ENCODE assay signal across 8 cellular contexts in genomic region chr10:87342704-87343258, GRCh38. TPM values are rescaled to one million over a fixed set of nuclear protein-coding genes. Genes with fewer than 3 reads are reported as not detected.
A peak's percentile ranks its signal among the peaks of the same experiment; 100 is the strongest.
DNase-seq lines count a peak whose midpoint lies in the region; ATAC-seq and TF ChIP-seq lines count a peak whose summit lies in the region.
"Not testable (repeated sequence)": the region's sequence is repeated elsewhere in the genome, so short reads cannot be mapped to it uniquely, and the experiment has no call there.

No MANE protein-coding gene starts in this region.

- peaks cover 14% of the 10 kb centered on the region for H3K79me2 ChIP-seq in PC-3 (ENCODE audit: low read length)

- not testable (repeated sequence) for H3K4me2 ChIP-seq in PC-3 (ENCODE audit: low read length)

- H3F3A ChIP-seq in PC-3 (ENCODE audit: low read length, unreplicated experiment), result not testable (repeated sequence)

- peak; percentile 77 for ATAC-seq in GM21526 (IDR thresholded peaks at IDR 0.05; ENCODE audit: low FRiP score, unreplicated experiment)
- peak; percentile 59 for ATAC-seq in PC-3

- TF ChIP-seq CTCF in PC-3 (conservative IDR thresholded peaks at IDR 0.05; ENCODE audit: low read depth, low read length), result not testable (repeated sequence)
- peak; percentile 32 for TF ChIP-seq CTCF in epithelial cell of proximal tubule (conservative IDR thresholded peaks at IDR 0.05; ENCODE audit: low read depth, low read length)

- H4K20me1 ChIP-seq in PC-3 (ENCODE audit: low read length), result not testable (repeated sequence)

- H3K27me3 ChIP-seq in HUES48 (ENCODE audit: control insufficient read depth, insufficient read depth, low read length); PC-3 (ENCODE audit: low read length); mucosa of rectum (ENCODE audit: control insufficient read depth in 2 of 2, insufficient read depth in 2 of 2, low read length in 2 of 2): not testable (repeated sequence)

- H3K4me3 ChIP-seq in HUES48 (ENCODE audit: low read depth, low read length), result peak overlapping the region; percentile 69
- peak overlapping the region; percentile 44; the same call in 1 of the 2 replicates for H3K4me3 ChIP-seq in PC-3 (ENCODE audit: low read length)
- peak overlapping the region; percentile 62 for H3K4me3 ChIP-seq in epithelial cell of proximal tubule (ENCODE audit: low read depth, low read length)
- peak overlapping the region; percentile 62 to 66 for H3K4me3 ChIP-seq in mucosa of rectum (ENCODE audit: low read length in 2 of 2)

- peak; percentile 3 for DNase-seq in DMS 273 treated with DMSO at 0.1 percent for 48 hours (lab: John Stamatoyannopoulos, UW)
- DNase-seq in PC-3, result peak; percentile 51
- DNase-seq in activated T-cell treated with anti-CD3 and anti-CD28 coated beads for 4 hours, result peak; percentile 75
- DNase-seq in epithelial cell of proximal tubule (ENCODE audit: low read depth), result not testable (repeated sequence)
- DNase-seq in stimulated activated CD8-positive, alpha-beta memory T cell treated with anti-CD3 and anti-CD28 coated beads, Interleukin-2, amount 100 ng/mL, for 1 hour (ENCODE audit: low read depth in 2 of 2), result peak; percentile 62 to 73

- POLR2A ChIA-PET in PC-3 (lab: Charles Lee; ENCODE audit: unreplicated experiment), result not testable (repeated sequence)

- H3K9me3 ChIP-seq in HUES48 (ENCODE audit: control insufficient read depth, insufficient read depth, low read length); PC-3 (ENCODE audit: low read length); mucosa of rectum (ENCODE audit: control insufficient read depth in 2 of 2, low read length in 2 of 2): not testable (repeated sequence)

- H2AFZ ChIP-seq in PC-3 (ENCODE audit: low read length), result not testable (repeated sequence)

- H3K9ac ChIP-seq in HUES48 (ENCODE audit: low read depth, low read length) (peak overlapping the region; percentile 68; the same call in 1 of the 2 replicates), PC-3 (ENCODE audit: low read length) (peak overlapping the region; percentile 40; the same call in 1 of the 2 replicates), mucosa of rectum (ENCODE audit: low read depth in 1 of 2, low read length in 2 of 2) (peak overlapping the region in 1 of 2 donors; percentile 59)

- CTCF ChIA-PET in PC-3 (lab: Charles Lee), result not testable (repeated sequence)

- H3K27ac ChIP-seq in HUES48 (ENCODE audit: low read depth, low read length), result peak overlapping the region; percentile 95
- H3K27ac ChIP-seq in PC-3 (ENCODE audit: low read length), result peak overlapping the region; percentile 37; the same call in 1 of the 2 replicates
- peak overlapping the region; percentile 80 to 85 for H3K27ac ChIP-seq in mucosa of rectum (ENCODE audit: low read depth in 2 of 2, low read length in 2 of 2)

- intact Hi-C loops in PC-3 (cut with micrococcal nuclease), result not testable (repeated sequence)

- not testable (repeated sequence) for H3K4me1 ChIP-seq in HUES48 (ENCODE audit: control insufficient read depth, insufficient read depth, low read length); PC-3 (ENCODE audit: insufficient read depth, low read length); mucosa of rectum (ENCODE audit: control insufficient read depth in 2 of 2, insufficient read depth in 2 of 2, low read length in 2 of 2)

- not testable (repeated sequence) for H3K9me2 ChIP-seq in PC-3 (replicated peaks; ENCODE audit: low read length)

- H3K36me3 ChIP-seq in HUES48 (ENCODE audit: control insufficient read depth, insufficient read depth, low read length); PC-3 (ENCODE audit: low read depth, low read length); mucosa of rectum (ENCODE audit: control insufficient read depth in 2 of 2, insufficient read depth in 2 of 2, low read length in 2 of 2): not testable (repeated sequence)

- TSS peak; percentile 55 for BruUV-seq in PC-3 (replicated peaks; lab: Mats Ljungman, UMichigan)

RNA-seq across cellular contexts. Expression of gene NUTM2D, which starts 14.8 kb away (rescaled TPM):
- total RNA-seq in PC-3 (2014; rRNA removed), result 1.2 TPM in 1 of 2 replicates, not detected in the other
- total RNA-seq in epithelial cell of proximal tubule, result 0.65 and 1.0 TPM in 2 replicates

Comparison
In these comparisons a context has a peak if more than half of its experiments do, and no peak if none do; other contexts are left out.
1. H3K27ac ChIP-seq: peak in every context shown above with its lines; median percentile 95 in HUES48; 82 in mucosa of rectum; 37 in PC-3.